1 cellular context compared by ENCODE assay signal in the genomic region with DNA sequence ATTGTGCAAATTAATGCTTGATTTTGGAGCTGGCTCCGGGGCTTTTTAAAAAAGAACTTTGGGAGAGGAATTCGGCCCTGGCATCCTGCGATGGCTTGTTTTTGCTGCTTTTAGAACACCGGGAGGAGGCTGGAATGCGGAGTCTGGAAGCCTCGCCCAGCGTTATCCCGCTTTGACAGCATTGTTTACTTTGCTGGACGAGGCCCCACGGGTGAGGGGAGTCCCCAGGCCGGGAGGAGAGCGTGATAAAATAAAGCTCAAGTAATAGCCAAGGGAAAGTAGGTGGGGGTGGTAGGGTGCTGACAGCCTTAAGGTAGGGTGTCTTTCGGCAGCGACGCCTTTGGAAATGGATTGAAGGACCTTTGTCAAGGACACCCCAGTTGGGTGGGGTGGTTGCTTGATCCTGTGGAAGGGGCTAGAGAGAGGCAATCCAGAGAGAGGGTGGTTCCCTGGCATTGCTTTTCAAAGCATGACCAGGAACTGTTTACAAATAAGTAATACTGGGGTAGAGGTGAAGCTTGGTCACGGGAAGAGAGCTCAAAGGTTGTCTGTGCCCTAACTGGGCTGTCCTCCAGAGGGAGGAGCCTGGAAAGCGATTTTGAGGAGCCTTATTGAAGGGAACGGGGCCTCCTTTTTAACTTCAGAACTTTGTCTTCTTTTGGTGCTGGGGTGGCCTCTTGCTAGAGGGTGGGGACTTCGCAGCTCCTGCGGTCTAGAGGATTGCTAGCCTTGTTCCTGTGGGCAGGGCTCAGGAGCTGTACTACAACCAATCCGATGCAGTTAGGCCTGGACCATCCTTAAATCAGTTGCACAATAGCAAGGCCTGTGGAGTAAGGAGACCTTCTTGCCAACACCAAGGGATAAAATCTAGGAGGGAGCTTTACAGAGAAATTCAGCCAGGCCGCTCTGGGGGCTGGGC.
TF ChIP-seq lines count a peak whose summit lies in the region.

No MANE protein-coding gene starts in this region.

TF ChIP-seq in HepG2, 621 proteins besides CTCF, POLR2A, EP300 and RAD21 (continued from another document and continues in another):
- TF ChIP-seq, protein P1, sequence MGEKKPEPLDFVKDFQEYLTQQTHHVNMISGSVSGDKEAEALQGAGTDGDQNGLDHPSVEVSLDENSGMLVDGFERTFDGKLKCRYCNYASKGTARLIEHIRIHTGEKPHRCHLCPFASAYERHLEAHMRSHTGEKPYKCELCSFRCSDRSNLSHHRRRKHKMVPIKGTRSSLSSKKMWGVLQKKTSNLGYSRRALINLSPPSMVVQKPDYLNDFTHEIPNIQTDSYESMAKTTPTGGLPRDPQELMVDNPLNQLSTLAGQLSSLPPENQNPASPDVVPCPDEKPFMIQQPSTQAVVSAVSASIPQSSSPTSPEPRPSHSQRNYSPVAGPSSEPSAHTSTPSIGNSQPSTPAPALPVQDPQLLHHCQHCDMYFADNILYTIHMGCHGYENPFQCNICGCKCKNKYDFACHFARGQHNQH (CRISPR knock-in tag; IDR thresholded peaks at IDR 0.05) = no peak
- TF ChIP-seq HIVEP1 (CRISPR knock-in tag; IDR thresholded peaks at IDR 0.05) = peak; percentile 98
- TF ChIP-seq SRSF1 (optimal IDR thresholded peaks at IDR 0.05; ENCODE audit: low read depth, low read length) = no peak
- TF ChIP-seq NR2F6 (IDR thresholded peaks at IDR 0.05) = no peak
- TF ChIP-seq NR2F6 (CRISPR knock-in tag; IDR thresholded peaks at IDR 0.05) = 0 out of 2 replicates have a peak, but pooled peaks have one; percentile 5
- no peak for TF ChIP-seq ZBTB44 (CRISPR knock-in tag; IDR thresholded peaks at IDR 0.05)
- no peak for TF ChIP-seq TOE1 (CRISPR knock-in tag; IDR thresholded peaks at IDR 0.05)
- TF ChIP-seq ZNF713 (CRISPR knock-in tag; IDR thresholded peaks at IDR 0.05) = no peak
- TF ChIP-seq ZFP82 (CRISPR knock-in tag; IDR thresholded peaks at IDR 0.05; ENCODE audit: borderline replicate concordance) = no peak
- TF ChIP-seq, protein P2, sequence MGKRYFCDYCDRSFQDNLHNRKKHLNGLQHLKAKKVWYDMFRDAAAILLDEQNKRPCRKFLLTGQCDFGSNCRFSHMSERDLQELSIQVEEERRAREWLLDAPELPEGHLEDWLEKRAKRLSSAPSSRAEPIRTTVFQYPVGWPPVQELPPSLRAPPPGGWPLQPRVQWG (CRISPR knock-in tag; IDR thresholded peaks at IDR 0.05; ENCODE audit: borderline replicate concordance, low read depth) = no peak
- no peak for TF ChIP-seq ZNF432 (CRISPR knock-in tag; IDR thresholded peaks at IDR 0.05; ENCODE audit: borderline replicate concordance)
- no peak for TF ChIP-seq KLF13 (CRISPR knock-in tag; IDR thresholded peaks at IDR 0.05)
- TF ChIP-seq GATAD2A (CRISPR knock-in tag; IDR thresholded peaks at IDR 0.05) = peak; percentile 64
- no peak for TF ChIP-seq MAFG (CRISPR knock-in tag; IDR thresholded peaks at IDR 0.05)
- TF ChIP-seq MIER3 (CRISPR knock-in tag; IDR thresholded peaks at IDR 0.05; ENCODE audit: borderline replicate concordance) = no peak
- no peak for TF ChIP-seq ZBTB39 (CRISPR knock-in tag; IDR thresholded peaks at IDR 0.05)
- TF ChIP-seq ZFYVE20 (CRISPR knock-in tag; IDR thresholded peaks at IDR 0.05; ENCODE audit: borderline replicate concordance, low read depth) = no peak
- TF ChIP-seq ZNF205 (CRISPR knock-in tag; IDR thresholded peaks at IDR 0.05) = no peak
- no peak for TF ChIP-seq ZNF792 (CRISPR knock-in tag; IDR thresholded peaks at IDR 0.05)
- TF ChIP-seq NFKBIZ (CRISPR knock-in tag; IDR thresholded peaks at IDR 0.05) = no peak
- TF ChIP-seq, protein P3, sequence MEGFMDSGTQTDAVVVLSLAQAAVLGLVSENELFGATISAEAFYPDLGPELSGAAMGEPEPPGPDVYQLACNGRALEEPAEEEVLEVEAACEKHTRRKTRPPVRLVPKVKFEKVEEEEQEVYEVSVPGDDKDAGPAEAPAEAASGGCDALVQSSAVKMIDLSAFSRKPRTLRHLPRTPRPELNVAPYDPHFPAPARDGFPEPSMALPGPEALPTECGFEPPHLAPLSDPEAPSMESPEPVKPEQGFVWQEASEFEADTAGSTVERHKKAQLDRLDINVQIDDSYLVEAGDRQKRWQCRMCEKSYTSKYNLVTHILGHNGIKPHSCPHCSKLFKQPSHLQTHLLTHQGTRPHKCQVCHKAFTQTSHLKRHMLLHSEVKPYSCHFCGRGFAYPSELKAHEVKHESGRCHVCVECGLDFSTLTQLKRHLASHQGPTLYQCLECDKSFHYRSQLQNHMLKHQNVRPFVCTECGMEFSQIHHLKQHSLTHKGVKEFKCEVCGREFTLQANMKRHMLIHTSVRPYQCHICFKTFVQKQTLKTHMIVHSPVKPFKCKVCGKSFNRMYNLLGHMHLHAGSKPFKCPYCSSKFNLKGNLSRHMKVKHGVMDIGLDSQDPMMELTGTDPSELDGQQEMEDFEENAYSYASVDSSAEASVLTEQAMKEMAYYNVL (CRISPR knock-in tag; IDR thresholded peaks at IDR 0.05; ENCODE audit: borderline replicate concordance) = no peak; the same call in 1 of the 2 replicates
- no peak for TF ChIP-seq ZNF746 (CRISPR knock-in tag; IDR thresholded peaks at IDR 0.05)
- TF ChIP-seq WIZ (CRISPR knock-in tag; IDR thresholded peaks at IDR 0.05) = no peak
- TF ChIP-seq SRF (IDR thresholded peaks at IDR 0.05; ENCODE audit: low read depth, low read length) = 0 out of 2 replicates have a peak, but pooled peaks have one; percentile 13
- no peak for TF ChIP-seq POLR2AphosphoS2 (IDR thresholded peaks at IDR 0.05; ENCODE audit: low read depth, low read length)
- no peak for TF ChIP-seq ARHGAP35 (CRISPR knock-in tag; IDR thresholded peaks at IDR 0.05; ENCODE audit: borderline replicate concordance)
- TF ChIP-seq ZNF292 (CRISPR knock-in tag; IDR thresholded peaks at IDR 0.05; ENCODE audit: borderline replicate concordance, low read depth) = no peak
- peak; percentile 62 for TF ChIP-seq ZFX (CRISPR knock-in tag; IDR thresholded peaks at IDR 0.05; ENCODE audit: low read depth)
- TF ChIP-seq, protein P4, sequence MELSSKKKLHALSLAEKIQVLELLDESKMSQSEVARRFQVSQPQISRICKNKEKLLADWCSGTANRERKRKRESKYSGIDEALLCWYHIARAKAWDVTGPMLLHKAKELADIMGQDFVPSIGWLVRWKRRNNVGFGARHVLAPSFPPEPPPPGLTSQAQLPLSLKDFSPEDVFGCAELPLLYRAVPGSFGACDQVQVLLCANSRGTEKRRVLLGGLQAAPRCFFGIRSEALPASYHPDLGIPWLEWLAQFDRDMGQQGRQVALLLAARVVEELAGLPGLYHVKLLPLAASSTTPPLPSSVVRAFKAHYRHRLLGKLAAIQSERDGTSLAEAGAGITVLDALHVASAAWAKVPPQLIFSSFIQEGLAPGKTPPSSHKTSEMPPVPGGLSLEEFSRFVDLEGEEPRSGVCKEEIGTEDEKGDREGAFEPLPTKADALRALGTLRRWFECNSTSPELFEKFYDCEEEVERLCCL (CRISPR knock-in tag; IDR thresholded peaks at IDR 0.05; ENCODE audit: borderline replicate concordance) = no peak
- TF ChIP-seq ZNF576 (CRISPR knock-in tag; IDR thresholded peaks at IDR 0.05) = no peak
- no peak for TF ChIP-seq FIP1L1 (IDR thresholded peaks at IDR 0.05; ENCODE audit: borderline replicate concordance, insufficient read depth, low read depth, low read length)
- no peak for TF ChIP-seq ZNF513 (CRISPR knock-in tag; conservative IDR thresholded peaks at IDR 0.05)
- TF ChIP-seq PRPF4 (IDR thresholded peaks at IDR 0.05; ENCODE audit: low read depth, low read length, poor library complexity, severe bottlenecking) = no peak
- TF ChIP-seq ZNF7 (CRISPR knock-in tag; IDR thresholded peaks at IDR 0.05) = no peak
- TF ChIP-seq TARDBP (CRISPR knock-in tag; IDR thresholded peaks at IDR 0.05) = peak; percentile 18; the same call in 1 of the 2 replicates
- no peak for TF ChIP-seq NR3C1 (CRISPR knock-in tag; IDR thresholded peaks at IDR 0.05)
- peak; percentile 71 for TF ChIP-seq TGIF2 (CRISPR knock-in tag; IDR thresholded peaks at IDR 0.05)
- TF ChIP-seq SCMH1 (CRISPR knock-in tag; IDR thresholded peaks at IDR 0.05; ENCODE audit: borderline replicate concordance) = no peak
- no peak for TF ChIP-seq TBP (CRISPR knock-in tag; IDR thresholded peaks at IDR 0.05)
- TF ChIP-seq ZFP36L1 (CRISPR knock-in tag; IDR thresholded peaks at IDR 0.05) = no peak
- no peak for TF ChIP-seq ZNF10 (CRISPR knock-in tag; IDR thresholded peaks at IDR 0.05; ENCODE audit: borderline replicate concordance, low read depth)
- 0 out of 2 replicates have a peak, but pooled peaks have one; percentile 36 for TF ChIP-seq MTERF4 (CRISPR knock-in tag; IDR thresholded peaks at IDR 0.05)
- no peak for TF ChIP-seq ZBTB2 (CRISPR knock-in tag; IDR thresholded peaks at IDR 0.05; ENCODE audit: low read depth)
- no peak for TF ChIP-seq CAMTA2 (CRISPR knock-in tag; IDR thresholded peaks at IDR 0.05; ENCODE audit: borderline replicate concordance)
- TF ChIP-seq RFXAP (CRISPR knock-in tag; IDR thresholded peaks at IDR 0.05; ENCODE audit: borderline replicate concordance) = peak; percentile 38; the same call in 1 of the 2 replicates
- TF ChIP-seq, protein P5, sequence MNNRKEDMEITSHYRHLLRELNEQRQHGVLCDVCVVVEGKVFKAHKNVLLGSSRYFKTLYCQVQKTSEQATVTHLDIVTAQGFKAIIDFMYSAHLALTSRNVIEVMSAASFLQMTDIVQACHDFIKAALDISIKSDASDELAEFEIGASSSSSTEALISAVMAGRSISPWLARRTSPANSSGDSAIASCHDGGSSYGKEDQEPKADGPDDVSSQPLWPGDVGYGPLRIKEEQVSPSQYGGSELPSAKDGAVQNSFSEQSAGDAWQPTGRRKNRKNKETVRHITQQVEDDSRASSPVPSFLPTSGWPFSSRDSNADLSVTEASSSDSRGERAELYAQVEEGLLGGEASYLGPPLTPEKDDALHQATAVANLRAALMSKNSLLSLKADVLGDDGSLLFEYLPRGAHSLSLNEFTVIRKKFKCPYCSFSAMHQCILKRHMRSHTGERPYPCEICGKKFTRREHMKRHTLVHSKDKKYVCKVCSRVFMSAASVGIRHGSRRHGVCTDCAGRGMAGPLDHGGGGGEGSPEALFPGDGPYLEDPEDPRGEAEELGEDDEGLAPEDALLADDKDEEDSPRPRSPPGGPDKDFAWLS (CRISPR knock-in tag; IDR thresholded peaks at IDR 0.05; ENCODE audit: borderline replicate concordance) = no peak
- TF ChIP-seq RBM39 (IDR thresholded peaks at IDR 0.05; ENCODE audit: low read depth, low read length, poor library complexity, severe bottlenecking) = no peak
- peak; percentile 66; the same call in 1 of the 2 replicates for TF ChIP-seq ZNF878 (CRISPR knock-in tag; IDR thresholded peaks at IDR 0.05)
- no peak for TF ChIP-seq ELF4 (CRISPR knock-in tag; IDR thresholded peaks at IDR 0.05; ENCODE audit: borderline replicate concordance)
- no peak for TF ChIP-seq ZNF782 (CRISPR knock-in tag; IDR thresholded peaks at IDR 0.05; ENCODE audit: borderline replicate concordance)
- TF ChIP-seq ZNF564 (CRISPR knock-in tag; IDR thresholded peaks at IDR 0.05) = no peak
